8 cellular contexts compared by ENCODE assay signal in genomic region chr6:137217801-137218472, GRCh38. TPM values are rescaled to one million over a fixed set of nuclear protein-coding genes. Genes with fewer than 3 reads are reported as not detected.
DNase-seq lines count a peak whose midpoint lies in the region; ATAC-seq and TF ChIP-seq lines count a peak whose summit lies in the region.

No MANE protein-coding gene starts in this region.

- ATAC-seq in activated naive CD8-positive, alpha-beta T cell treated with anti-CD3 and anti-CD28 coated beads, Interleukin-2, amount 10 ng/mL, durations not matched to agents 7 days and 5 days (ENCODE audit: low read depth) = no peak
- peak; percentile 22 to 32 for ATAC-seq in right cardiac atrium
- ATAC-seq in GM19463 (IDR thresholded peaks at IDR 0.05; ENCODE audit: unreplicated experiment) = no peak

- H3K4me3 Mint-ChIP-seq in activated naive CD8-positive, alpha-beta T cell treated with anti-CD3 and anti-CD28 coated beads, Interleukin-2, amount 10 ng/mL, durations not matched to agents 7 days and 5 days = peak overlapping the region; percentile 98

- H3K27me3 ChIP-seq in right cardiac atrium (ENCODE audit: control insufficient read depth, insufficient read depth) = no peaks in the 10 kb centered on the region

- peaks cover 29% of the 10 kb centered on the region for H3K4me1 Mint-ChIP-seq in activated naive CD8-positive, alpha-beta T cell treated with anti-CD3 and anti-CD28 coated beads, Interleukin-2, amount 10 ng/mL, durations not matched to agents 7 days and 5 days

- peaks cover 17% of the 10 kb centered on the region for H3K36me3 Mint-ChIP-seq in activated naive CD8-positive, alpha-beta T cell treated with anti-CD3 and anti-CD28 coated beads, Interleukin-2, amount 10 ng/mL, durations not matched to agents 7 days and 5 days

- WGBS in right cardiac atrium = 9% methylated on average over 12 of the region's 12 CpGs

- H3K4me3 ChIP-seq in LNCaP clone FGC (ENCODE audit: low read depth, low read length) (peak overlapping the region; percentile 84), right cardiac atrium (ENCODE audit: low read length) (peak overlapping the region; percentile 83)

- TF ChIP-seq CTCF in LNCaP clone FGC (IDR thresholded peaks at IDR 0.05; ENCODE audit: control insufficient read depth, extremely low read depth, insufficient read depth) = no peak

- intact Hi-C loops in right cardiac atrium (cut with DNase I) = loop anchor here in 1 of 4 donors (10.0 kb wide), 2 partner anchors 47 to 123 kb away; no protein-coding TSS in a partner anchor

- H3K9me3 Mint-ChIP-seq in activated naive CD8-positive, alpha-beta T cell treated with anti-CD3 and anti-CD28 coated beads, Interleukin-2, amount 10 ng/mL, durations not matched to agents 7 days and 5 days = peaks cover 11% of the 10 kb centered on the region

- peaks cover 2% of the 10 kb centered on the region for H3K27me3 Mint-ChIP-seq in activated naive CD8-positive, alpha-beta T cell treated with anti-CD3 and anti-CD28 coated beads, Interleukin-2, amount 10 ng/mL, durations not matched to agents 7 days and 5 days

- peak overlapping the region; percentile 88 for H3K27ac ChIP-seq in right cardiac atrium (ENCODE audit: low read length)

- peak; percentile 32 for DNase-seq in ELR (ENCODE audit: low read depth)
- DNase-seq in LNCaP clone FGC (ENCODE audit: low read depth) = no peak
- DNase-seq in activated naive CD8-positive, alpha-beta T cell treated with anti-CD3 and anti-CD28 coated beads, Interleukin-2, amount 10 ng/mL, durations not matched to agents 7 days and 5 days = no peak
- peak in 2 of 3 donors; percentile 32 to 66 for DNase-seq in right cardiac atrium
- DNase-seq in retina = peak; percentile 10
- DNase-seq in stimulated activated CD4-positive, alpha-beta T cell treated with anti-CD3 and anti-CD28 coated beads, Interleukin-4, amount 100 ng/mL, for 4 hours = no peak
- DNase-seq in NCI-H510A treated with DMSO at 0.1 percent for 48 hours (lab: John Stamatoyannopoulos, UW) = no peak

- peak overlapping the region; percentile 97 for H3K27ac Mint-ChIP-seq in activated naive CD8-positive, alpha-beta T cell treated with anti-CD3 and anti-CD28 coated beads, Interleukin-2, amount 10 ng/mL, durations not matched to agents 7 days and 5 days

- POLR2A ChIA-PET in activated naive CD8-positive, alpha-beta T cell treated with anti-CD3 and anti-CD28 coated beads, Interleukin-2, amount 10 ng/mL, durations not matched to agents 7 days and 5 days (lab: Charles Lee) = no interaction called here

- peaks cover 16% of the 10 kb centered on the region for H3K4me1 ChIP-seq in right cardiac atrium (ENCODE audit: control insufficient read depth, insufficient read depth, low read length)

- H3K9me3 ChIP-seq in right cardiac atrium (ENCODE audit: control insufficient read depth, low read length) = no peaks in the 10 kb centered on the region

RNA-seq across cellular contexts. Expression of gene IFNGR1, which starts 1.2 kb away (rescaled TPM):
- 10 to 100 TPM; 29.1 to 29.8 TPM for total RNA-seq in activated naive CD8-positive, alpha-beta T cell treated with anti-CD3 and anti-CD28 coated beads, Interleukin-2, amount 10 ng/mL, durations not matched to agents 7 days and 5 days
- 100 to 1,000 TPM; 115 to 157 (median 141) TPM for total RNA-seq in right cardiac atrium
- 125 TPM for polyA plus RNA-seq in right cardiac atrium

RNA-seq across cellular contexts. Expression of gene IL22RA2, which starts 44.5 kb away (rescaled TPM):
- not detected for total RNA-seq in activated naive CD8-positive, alpha-beta T cell treated with anti-CD3 and anti-CD28 coated beads, Interleukin-2, amount 10 ng/mL, durations not matched to agents 7 days and 5 days
- total RNA-seq in right cardiac atrium = under 1 TPM in 3 of 4 donors, not detected in 1; 0.09 to 0.14 (median 0.11) TPM
- 0.05 TPM for polyA plus RNA-seq in right cardiac atrium

Comparison
In these comparisons a context has a peak if more than half of its experiments do, and no peak if none do; other contexts are left out.
1. DNase-seq: peak in ELR (single experiment), right cardiac atrium (2 of 3) and retina (single experiment); none in LNCaP clone FGC (single experiment), activated naive CD8-positive, alpha-beta T cell treated with anti-CD3 and anti-CD28 coated beads, Interleukin-2, amount 10 ng/mL, durations not matched to agents 7 days and 5 days (single experiment), stimulated activated CD4-positive, alpha-beta T cell treated with anti-CD3 and anti-CD28 coated beads, Interleukin-4, amount 100 ng/mL, for 4 hours (0 of 2) and NCI-H510A treated with DMSO at 0.1 percent for 48 hours (single experiment).
2. ATAC-seq: peak in right cardiac atrium (2 of 2); none in activated naive CD8-positive, alpha-beta T cell treated with anti-CD3 and anti-CD28 coated beads, Interleukin-2, amount 10 ng/mL, durations not matched to agents 7 days and 5 days (single experiment) and GM19463 (single experiment).